In genomic region chr2:216649573-216649972, GRCh38 we compare ENCODE assay signal across 29 cellular contexts. TPM values are rescaled to one million over a fixed set of nuclear protein-coding genes. Genes with fewer than 3 reads are reported as not detected.
A peak's percentile ranks its signal among the peaks of the same experiment; 100 is the strongest.
DNase-seq lines count a peak whose midpoint lies in the region; ATAC-seq, FAIRE-seq and TF ChIP-seq lines count a peak whose summit lies in the region.
"Had no signal": no experiment of that assay in that cellular context is flagged by ENCODE, and none has a peak within 500 bp of the region (broad histone marks: within the 10 kb centered on the region; RNA-seq: fewer than 3 reads in every experiment).

No MANE protein-coding gene starts in this region.

- H3K27me3 ChIP-seq in GM23338 (ENCODE audit: insufficient read depth) (no peaks in the 10 kb centered on the region), gastroesophageal sphincter (no peaks in the 10 kb centered on the region)
- H3K27me3 ChIP-seq: MG63 had no signal

- FAIRE-seq in GM12892 (lab: Jason Lieb, UNC): no peak
- FAIRE-seq: endometrium, GM12891, HTR-8/SVneo had no signal

- POLR2A ChIA-PET in WTC11 (lab: Charles Lee): no interaction called here

- H3K27ac ChIP-seq in GM23338 (ENCODE audit: low read depth) (peak overlapping the region; percentile 39; the same call in 1 of the 2 replicates), gastroesophageal sphincter (peak overlapping the region in 3 of 4 donors; percentile 18 to 70 (median 34))

- peaks cover 2% of the 10 kb centered on the region for H3K27me3 Mint-ChIP-seq in GM23338 (ENCODE audit: insufficient read depth, low read depth, poor library complexity)
- H3K27me3 Mint-ChIP-seq in WTC11 (ENCODE audit: low read depth): no peaks in the 10 kb centered on the region
- H3K27me3 Mint-ChIP-seq in progenitor cell of endocrine pancreas: no peaks in the 10 kb centered on the region
- H3K27me3 Mint-ChIP-seq: type B pancreatic cell had no signal

- no peak for TF ChIP-seq EP300 in gastroesophageal sphincter (IDR thresholded peaks at IDR 0.05)

- H3K9me3 ChIP-seq in gastroesophageal sphincter (no peaks in the 10 kb centered on the region), mucosa of descending colon (no peaks in the 10 kb centered on the region)
- H3K9me3 ChIP-seq: MG63 had no signal

- peaks cover 95% of the 10 kb centered on the region for H3K79me2 ChIP-seq in GM23338 (replicated peaks; ENCODE audit: insufficient read depth)

- TF ChIP-seq POLR2A in gastroesophageal sphincter (IDR thresholded peaks at IDR 0.05): no peak
- no peak for TF ChIP-seq POLR2A in GM12892 (IDR thresholded peaks at IDR 0.05; ENCODE audit: low read depth, low read length)

- no peak for TF ChIP-seq CTCF in GM23338 (conservative IDR thresholded peaks at IDR 0.05; ENCODE audit: low read depth in 2 of 2)
- no peak for TF ChIP-seq CTCF in WTC11 (IDR thresholded peaks at IDR 0.05)
- no peak for TF ChIP-seq CTCF in gastroesophageal sphincter (IDR thresholded peaks at IDR 0.05)
- no peak for TF ChIP-seq CTCF in progenitor cell of endocrine pancreas (IDR thresholded peaks at IDR 0.05; ENCODE audit: unreplicated experiment)
- TF ChIP-seq CTCF in mucosa of descending colon (IDR thresholded peaks at IDR 0.05): no peak

- intact Hi-C loops in mucosa of descending colon (cut with DNase I, micrococcal nuclease): no loop called here

- H3K4me3 ChIP-seq in GM23338 (no peak overlapping the region), gastroesophageal sphincter (no peak overlapping the region), mucosa of descending colon (no peak overlapping the region)
- H3K4me3 ChIP-seq: lung, MG63, smooth muscle cell had no signal

- H3K9me3 Mint-ChIP-seq in GM23338: peaks cover 6% of the 10 kb centered on the region
- peaks cover 12% of the 10 kb centered on the region for H3K9me3 Mint-ChIP-seq in WTC11
- H3K9me3 Mint-ChIP-seq in progenitor cell of endocrine pancreas (ENCODE audit: low read depth): peaks cover 7% of the 10 kb centered on the region
- H3K9me3 Mint-ChIP-seq: activated B cell treated with CpG ODN at 0.5 μM for 24 hours; activated T-cell treated with anti-CD3 and anti-CD28 coated beads, Interleukin-2, amount 50 U/mL, for 72 hours; natural killer cell; stimulated activated naive CD8-positive, alpha-beta T cell treated with anti-CD3 and anti-CD28 coated beads, Interleukin-15, Interleukin-2, amounts not matched to agents 100 ng/mL and 50 ng/mL, for 24 hours had no signal

- no peak overlapping the region for H2AFZ ChIP-seq in GM23338

- CTCF ChIA-PET in WTC11 (lab: Charles Lee): interaction anchor here (0.6 to 3.3 kb wide), 6 partner anchors 10 to 130 kb away, joined by 3 to 15 read pairs (median 4); no protein-coding TSS in a partner anchor

- H3K36me3 ChIP-seq in GM23338 (ENCODE audit: insufficient read depth) (no peaks in the 10 kb centered on the region), gastroesophageal sphincter (no peaks in the 10 kb centered on the region), mucosa of descending colon (ENCODE audit: low read depth) (no peaks in the 10 kb centered on the region)
- H3K36me3 ChIP-seq: MG63 had no signal

- peaks cover 16% of the 10 kb centered on the region for H3K4me1 ChIP-seq in GM23338 (ENCODE audit: insufficient read depth)
- peaks cover 6 to 94% (median 8%) of the 10 kb centered on the region in 3 donors for H3K4me1 ChIP-seq in gastroesophageal sphincter
- no peaks in the 10 kb centered on the region for H3K4me1 ChIP-seq in mucosa of descending colon (ENCODE audit: low read depth)

- WGBS in gastroesophageal sphincter (ENCODE audit: low coverage in 1 of 2), 2 donors: 18% methylated on average over 2 of the region's 5 CpGs; no CpG with 5 or more reads in 1 of the 2 donors

- H3K36me3 Mint-ChIP-seq in GM23338 (ENCODE audit: low read depth) (peaks cover 41% of the 10 kb centered on the region), WTC11 (peaks cover 56% of the 10 kb centered on the region), progenitor cell of endocrine pancreas (ENCODE audit: insufficient read depth) (peaks cover 17% of the 10 kb centered on the region)
- H3K36me3 Mint-ChIP-seq: natural killer cell had no signal

- ATAC-seq in GM23338 (no peak), WTC11 (no peak), gastroesophageal sphincter (no peak), mucosa of descending colon (no peak), HG03139 (IDR thresholded peaks at IDR 0.05; ENCODE audit: unreplicated experiment) (no peak), GM21786 (IDR thresholded peaks at IDR 0.05; ENCODE audit: unreplicated experiment) (no peak)
- ATAC-seq: activated T-cell treated with anti-CD3 and anti-CD28 coated beads, Interleukin-2, amount 50 U/mL, for 72 hours had no signal

- H3K4me3 Mint-ChIP-seq in GM23338 (no peak overlapping the region), WTC11 (no peak overlapping the region), progenitor cell of endocrine pancreas (ENCODE audit: low read depth) (no peak overlapping the region)
- H3K4me3 Mint-ChIP-seq: activated B cell treated with CpG ODN at 0.5 μM for 24 hours; activated T-cell treated with anti-CD3 and anti-CD28 coated beads, Interleukin-2, amount 50 U/mL, for 72 hours; natural killer cell; stimulated activated naive CD8-positive, alpha-beta T cell treated with anti-CD3 and anti-CD28 coated beads, Interleukin-15, Interleukin-2, amounts not matched to agents 100 ng/mL and 50 ng/mL, for 24 hours; type B pancreatic cell had no signal

- H3K9me2 ChIP-seq in GM23338 (ENCODE audit: insufficient read depth): no peaks in the 10 kb centered on the region; the same call in 1 of the 2 replicates

- no peak overlapping the region for H3K27ac Mint-ChIP-seq in GM23338
- H3K27ac Mint-ChIP-seq in WTC11: peak overlapping the region; percentile 58
- H3K27ac Mint-ChIP-seq in progenitor cell of endocrine pancreas: peak overlapping the region; percentile 55
- H3K27ac Mint-ChIP-seq: activated B cell treated with CpG ODN at 0.5 μM for 24 hours; activated T-cell treated with anti-CD3 and anti-CD28 coated beads, Interleukin-2, amount 50 U/mL, for 72 hours; natural killer cell; stimulated activated naive CD8-positive, alpha-beta T cell treated with anti-CD3 and anti-CD28 coated beads, Interleukin-15, Interleukin-2, amounts not matched to agents 100 ng/mL and 50 ng/mL, for 24 hours; type B pancreatic cell had no signal

- no peak for DNase-seq in GM23338 (ENCODE audit: low spot score)
- DNase-seq in WTC11 (ENCODE audit: low spot score): no peak
- no peak for DNase-seq in progenitor cell of endocrine pancreas (ENCODE audit: low spot score, unreplicated experiment)
- no peak for DNase-seq in mucosa of descending colon
- no peak for DNase-seq in GM12892 (ENCODE audit: insufficient read length)
- DNase-seq: activated B cell treated with CpG ODN at 0.5 μM for 24 hours; activated T-cell treated with anti-CD3 and anti-CD28 coated beads, Interleukin-2, amount 50 U/mL, for 72 hours; foreskin melanocyte; KG1; kidney glomerular epithelial cell; MG63; natural killer cell; NCI-H1105 treated with DMSO at 0.1 percent for 48 hours; NCI-H187 treated with DMSO at 0.1 percent for 48 hours; NCI-H2171 treated with DMSO at 0.1 percent for 48 hours; NCI-H510A; RPMI8226; stimulated activated CD4-positive, alpha-beta T cell treated with anti-CD3 and anti-CD28 coated beads, Interleukin-2, amount 100 ng/mL, for 24 hours; T1000 had no signal

- peaks cover 33% of the 10 kb centered on the region for H4K20me1 ChIP-seq in GM23338 (replicated peaks; ENCODE audit: insufficient read depth)

- no peaks in the 10 kb centered on the region for H3F3A ChIP-seq in GM23338 (replicated peaks; ENCODE audit: low read depth)

- H3K4me1 Mint-ChIP-seq in GM23338: peaks cover 57% of the 10 kb centered on the region
- H3K4me1 Mint-ChIP-seq in WTC11: peaks cover 83% of the 10 kb centered on the region
- peaks cover 57% of the 10 kb centered on the region for H3K4me1 Mint-ChIP-seq in progenitor cell of endocrine pancreas (ENCODE audit: low read depth)

- 0 out of 2 replicates have a peak overlapping the region, but pooled peaks have one; percentile 38 for H3K4me2 ChIP-seq in GM23338
- H3K4me2 ChIP-seq: smooth muscle cell had no signal

TF ChIP-seq in GM23338, 12 proteins besides CTCF, POLR2A, EP300 and RAD21 (continues in another document):
- TF ChIP-seq ETS1 (IDR thresholded peaks at IDR 0.05): no peak
- no peak for TF ChIP-seq ZNF114 (CRISPR knock-in tag; IDR thresholded peaks at IDR 0.05)

TF ChIP-seq in WTC11, 78 proteins besides CTCF, POLR2A, EP300 and RAD21 (continues in another document):
- no peak for TF ChIP-seq STAT6 (CRISPR knock-in tag; conservative IDR thresholded peaks at IDR 0.05; ENCODE audit: low read depth)
- TF ChIP-seq NR3C1 (CRISPR knock-in tag; conservative IDR thresholded peaks at IDR 0.05; ENCODE audit: low read depth): no peak

RNA-seq across cellular contexts. Expression of gene IGFBP2, which starts 16.4 kb away (rescaled TPM):
- total RNA-seq in GM23338 (2014; rRNA removed; shearing (Covaris generic)): 309 and 364 TPM in 2 replicates
- polyA plus RNA-seq in GM23338 (2016; fragmentation: Nextera tagmentation; extraction: Ambion mirVana): 177 and 235 TPM in 2 replicates
- 514 to 873 TPM (median 854 TPM) in 3 replicates for total RNA-seq in WTC11 (2021)
- 100 to 1,000 TPM; 137 to 449 (median 301) TPM for total RNA-seq in gastroesophageal sphincter
- 249 and 274 TPM in 2 replicates for total RNA-seq in progenitor cell of endocrine pancreas
- 10 to 100 TPM; 26.7 to 62.1 (median 57.2) TPM for total RNA-seq in mucosa of descending colon
- 1.5 TPM for polyA plus RNA-seq in GM12892 (2012; ENCODE audit: missing spikeins)
- total RNA-seq: activated B cell treated with CpG ODN at 0.5 μM for 24 hours had no signal

RNA-seq across cellular contexts. Expression of gene IGFBP5, which starts 45.8 kb away (rescaled TPM):
- total RNA-seq in GM23338 (2014; rRNA removed; shearing (Covaris generic)): 0.74 and 2.5 TPM in 2 replicates
- 0.43 and 0.70 TPM in 2 replicates for polyA plus RNA-seq in GM23338 (2016; fragmentation: Nextera tagmentation; extraction: Ambion mirVana)
- total RNA-seq in WTC11 (2021) (5.3 to 12.5 TPM (median 6.4 TPM) in 3 replicates), gastroesophageal sphincter (1,000 to 10,000 TPM in 1 of 4 donors, 100 to 1,000 TPM in 3; 313 to 1,402 (median 682) TPM), progenitor cell of endocrine pancreas (73.9 and 75.3 TPM in 2 replicates), mucosa of descending colon (100 to 1,000 TPM in 1 of 3 donors, 10 to 100 TPM in 2; 36.4 to 628 (median 95.9) TPM)
- not detected for polyA plus RNA-seq in GM12892 (2012; ENCODE audit: missing spikeins)
- total RNA-seq: activated B cell treated with CpG ODN at 0.5 μM for 24 hours; activated T-cell treated with anti-CD3 and anti-CD28 coated beads, Interleukin-2, amount 50 U/mL, for 72 hours; natural killer cell had no signal
